In the genomic region with DNA sequence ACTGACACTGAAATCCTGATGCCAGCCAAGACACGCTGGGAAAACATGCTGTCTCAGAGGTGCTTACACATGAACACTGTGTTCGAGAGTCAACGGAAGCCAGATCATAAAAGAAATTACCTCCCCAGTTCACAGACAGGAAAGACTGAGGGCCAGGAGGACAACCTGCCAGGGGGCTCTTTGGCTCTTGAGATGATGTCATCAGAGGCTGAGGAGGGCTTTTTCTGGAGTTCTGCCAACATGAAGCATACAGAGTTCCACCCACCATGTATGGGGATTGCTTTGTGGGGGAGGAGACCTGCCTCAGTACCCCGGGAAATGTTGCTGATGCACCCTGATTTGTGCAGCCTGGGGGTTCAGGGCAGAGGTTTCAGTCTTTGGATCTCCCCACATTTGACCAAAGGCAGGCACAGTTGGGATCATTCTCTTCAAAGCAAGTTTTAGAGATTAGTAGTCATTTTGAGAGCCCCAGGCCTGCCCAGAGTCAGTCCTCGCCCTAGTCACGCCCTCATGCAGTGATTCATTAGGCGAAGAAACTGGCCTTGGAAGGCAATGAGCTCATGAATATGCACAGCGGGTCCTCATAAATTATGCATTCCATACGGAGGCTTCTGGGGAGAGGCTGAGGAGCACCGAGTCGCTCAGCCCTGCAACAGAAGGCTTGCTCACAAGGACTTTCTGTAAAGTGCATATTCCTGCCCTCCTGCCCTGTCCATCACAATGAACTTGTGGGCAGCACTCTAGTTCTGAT, we compare ENCODE assay signal across 10 cellular contexts. TPM values are rescaled to one million over a fixed set of nuclear protein-coding genes. Genes with fewer than 3 reads are reported as not detected.
DNase-seq lines count a peak whose midpoint lies in the region; FAIRE-seq and TF ChIP-seq lines count a peak whose summit lies in the region.
"Had no signal": no experiment of that assay in that cellular context is flagged by ENCODE, and none has a peak within 500 bp of the region (broad histone marks: within the 10 kb centered on the region; RNA-seq: fewer than 3 reads in every experiment).

No MANE protein-coding gene starts in this region.

- H3K9me3 Mint-ChIP-seq in MCF 10A (ENCODE audit: unreplicated experiment): no peaks in the 10 kb centered on the region

- H3K4me3 ChIP-seq in breast epithelium (no peak overlapping the region), keratinocyte (ENCODE audit: control insufficient read depth in 2 of 3, extremely low read depth in 1 of 3, insufficient read depth in 2 of 3, low read depth in 1 of 3, low read length in 3 of 3) (peak overlapping the region in 1 of 3 experiments; percentile 18)

- H4K20me1 ChIP-seq in keratinocyte (ENCODE audit: control insufficient read depth, extremely low read depth, insufficient read depth, low read length): no peaks in the 10 kb centered on the region

- no peaks in the 10 kb centered on the region for H3K9me1 ChIP-seq in keratinocyte (ENCODE audit: control insufficient read depth, extremely low read depth, insufficient read depth, low read length)

- peak; percentile 89 for DNase-seq in MCF 10A (ENCODE audit: unreplicated experiment)
- no peak for DNase-seq in breast epithelium (ENCODE audit: low spot score in 2 of 2)
- peak; percentile 96 for DNase-seq in astrocyte of the hippocampus (ENCODE audit: low read depth, low spot score)
- no peak for DNase-seq in keratinocyte (ENCODE audit: low read depth, low spot score)
- no peak for DNase-seq in GOT3 (lab: John Stamatoyannopoulos, UW)
- no peak for DNase-seq in SKM-1 (lab: John Stamatoyannopoulos, UW; ENCODE audit: unreplicated experiment)
- DNase-seq in activated naive CD4-positive, alpha-beta T cell treated with Interleukin-2 at 50 U/mL for 16 hours: no peak
- DNase-seq in foreskin melanocyte: no peak
- DNase-seq: cortex of kidney had no signal

- H3K27ac ChIP-seq in breast epithelium (no peak overlapping the region), keratinocyte (ENCODE audit: control insufficient read depth, insufficient read depth, low read length) (peak overlapping the region; percentile 97)
- H3K27ac ChIP-seq: parathyroid adenoma had no signal

- no peaks in the 10 kb centered on the region for H3K79me2 ChIP-seq in keratinocyte (ENCODE audit: control insufficient read depth, insufficient read depth, low read length)
- H3K79me2 ChIP-seq: parathyroid adenoma had no signal

- intact Hi-C loops in MCF 10A (cut with micrococcal nuclease) (loop anchor here (1.0 kb wide), 1 partner anchor 74 kb away; a partner anchor contains a TSS), breast epithelium (cut with DNase I; ENCODE audit: low total_unique reads) (loop anchor here (5.0 kb wide), 1 partner anchor 834 kb away; no protein-coding TSS in a partner anchor)

- peaks cover 26% of the 10 kb centered on the region for H3K4me1 Mint-ChIP-seq in MCF 10A (ENCODE audit: insufficient read depth, unreplicated experiment)

- no peaks in the 10 kb centered on the region for H3K27me3 Mint-ChIP-seq in MCF 10A (ENCODE audit: insufficient read depth, unreplicated experiment)

- no peak for TF ChIP-seq POLR2A in breast epithelium (IDR thresholded peaks at IDR 0.05)

- H2AFZ ChIP-seq in keratinocyte (ENCODE audit: control insufficient read depth, low read length): no peak overlapping the region
- H2AFZ ChIP-seq: parathyroid adenoma had no signal

- no peaks in the 10 kb centered on the region for H3K36me3 Mint-ChIP-seq in MCF 10A (ENCODE audit: insufficient read depth, unreplicated experiment)

- CTCF ChIA-PET in MCF 10A (lab: Yijun Ruan, JAX): interaction anchor here (0.8 to 1.3 kb wide), 3 partner anchors 16 to 129 kb away, joined by 3 to 4 read pairs (median 4); no protein-coding TSS in a partner anchor

- BruUV-seq in MCF 10A (replicated peaks; lab: Mats Ljungman, UMichigan): no TSS peak

- FAIRE-seq in keratinocyte (lab: Jason Lieb, UNC): peak; percentile 90

- dilution Hi-C loops in keratinocyte (cut with MboI; ENCODE audit: extremely low pct_ligation_motif_present, low sequenced_read_pairs): no loop called here

- peaks cover 0 to 5% of the 10 kb centered on the region in 2 donors for H3K27me3 ChIP-seq in breast epithelium
- H3K27me3 ChIP-seq in keratinocyte (ENCODE audit: control insufficient read depth, extremely low read depth, insufficient read depth, low read length): no peaks in the 10 kb centered on the region

- H3K9me3 ChIP-seq in breast epithelium: no peaks in the 10 kb centered on the region
- H3K9me3 ChIP-seq in keratinocyte (ENCODE audit: control insufficient read depth, low read depth, low read length): no peaks in the 10 kb centered on the region

- H3K4me2 ChIP-seq in keratinocyte (ENCODE audit: control insufficient read depth, extremely low read depth, insufficient read depth, low read depth, low read length): peak overlapping the region; percentile 79

- no peaks in the 10 kb centered on the region for H3K36me3 ChIP-seq in breast epithelium
- H3K36me3 ChIP-seq in keratinocyte (ENCODE audit: control insufficient read depth in 2 of 2, extremely low read depth in 1 of 2, insufficient read depth in 2 of 2, low read length in 2 of 2): no peaks in the 10 kb centered on the region

- no peaks in the 10 kb centered on the region for H3K4me1 ChIP-seq in breast epithelium
- H3K4me1 ChIP-seq in keratinocyte (ENCODE audit: control insufficient read depth, extremely low read depth, insufficient read depth, low read length): peaks cover 44% of the 10 kb centered on the region
- H3K4me1 ChIP-seq: parathyroid adenoma had no signal

- TF ChIP-seq CTCF in MCF 10A (IDR thresholded peaks at IDR 0.05; ENCODE audit: unreplicated experiment) (no peak), breast epithelium (IDR thresholded peaks at IDR 0.05) (no peak), keratinocyte (optimal IDR thresholded peaks at IDR 0.05 in 1 of 3, IDR thresholded peaks at IDR 0.05 in 1 of 3, conservative IDR thresholded peaks at IDR 0.05 in 1 of 3; ENCODE audit: extremely low read depth in 1 of 3, insufficient read depth in 2 of 3, low read length in 3 of 3) (no peak)

- POLR2A ChIA-PET in MCF 10A (lab: Yijun Ruan, JAX): interaction anchor here (0.6 to 2.1 kb wide), 14 partner anchors 11 to 436 kb away, joined by 3 to 19 read pairs (median 4); a partner anchor contains a TSS

- H3K9ac ChIP-seq in keratinocyte (ENCODE audit: control insufficient read depth, extremely low read depth, insufficient read depth, low read length): peak overlapping the region; percentile 74
- H3K9ac ChIP-seq: parathyroid adenoma had no signal

- peak overlapping the region; percentile 66 for H3K27ac Mint-ChIP-seq in MCF 10A (ENCODE audit: low read depth, unreplicated experiment)

- H3K4me3 Mint-ChIP-seq in MCF 10A (ENCODE audit: unreplicated experiment): no peak overlapping the region

RNA-seq across cellular contexts. Expression of a gene that starts 34.9 kb away (rescaled TPM):
- 9.5 and 11.6 TPM in 2 replicates for total RNA-seq in MCF 10A (2022)
- total RNA-seq in breast epithelium: 10 to 100 TPM; 11.3 to 26.1 (median 25.9) TPM
- polyA plus RNA-seq in keratinocyte: 0.84 to 1.8 TPM (median 0.85 TPM) in 3 replicates
- polyA plus RNA-seq in keratinocyte (2011; ENCODE audit: low read depth): 4.1 TPM
- polyA plus RNA-seq in keratinocyte (2011; cell fraction: cytosol; rRNA removed): 1.1 and 2.1 TPM in 2 replicates
- polyA plus RNA-seq in keratinocyte (2011; cell fraction: nucleus; rRNA removed): 2.3 and 3.0 TPM in 2 replicates
- 0.76 and 3.4 TPM in 2 replicates for polyA plus RNA-seq in keratinocyte (2012; ENCODE audit: low replicate concordance)
- polyA minus RNA-seq in keratinocyte: 5.0 to 10.3 TPM (median 9.8 TPM) in 3 replicates
- 2.1 TPM for polyA minus RNA-seq in keratinocyte (2011; cell fraction: cytosol; rRNA and poly(A)+ RNA removed)
- 1.7 and 1.9 TPM in 2 replicates for polyA minus RNA-seq in keratinocyte (2011; cell fraction: nucleus; rRNA and poly(A)+ RNA removed)

Comparison
In these comparisons a context has a peak if more than half of its experiments do, and no peak if none do; other contexts are left out.
1. DNase-seq: peak in MCF 10A (single experiment) and astrocyte of the hippocampus (single experiment); none in breast epithelium (0 of 2), keratinocyte (single experiment), GOT3 (single experiment), SKM-1 (single experiment), activated naive CD4-positive, alpha-beta T cell treated with Interleukin-2 at 50 U/mL for 16 hours (single experiment) and foreskin melanocyte (single experiment).